Comparison of ENCODE assay signal across 21 cellular contexts in genomic region chr5:96288845-96289185, GRCh38.
DNase-seq lines count a peak whose midpoint lies in the region; ATAC-seq and TF ChIP-seq lines count a peak whose summit lies in the region.
"Had no signal": no experiment of that assay in that cellular context is flagged by ENCODE, and none has a peak within 500 bp of the region (broad histone marks: within the 10 kb centered on the region; RNA-seq: fewer than 3 reads in every experiment).

No MANE protein-coding gene starts in this region.

- intact Hi-C loops in A673 (cut with micrococcal nuclease; ENCODE audit: unreplicated experiment) = no loop called here

- H3K4me3 ChIP-seq in A673 (ENCODE audit: low read depth, low read length, poor library complexity, severe bottlenecking) (no peak overlapping the region), cardiac fibroblast (replicated peaks in 1 of 2; ENCODE audit: low read depth in 2 of 2, low read length in 2 of 2) (no peak overlapping the region)
- H3K4me3 ChIP-seq: BLaER1 treated with 17β-estradiol and CSF1 and Interleukin-3, amounts not matched to agents 10 nM and 100 nM; colonic mucosa; esophagus muscularis mucosa; prostate gland; upper lobe of right lung had no signal

- no peaks in the 10 kb centered on the region for H3K27me3 ChIP-seq in A673 (replicated peaks; ENCODE audit: insufficient read depth, low read depth, low read length, poor library complexity)
- H3K27me3 ChIP-seq: BLaER1 treated with 17β-estradiol and CSF1 and Interleukin-3, amounts not matched to agents 10 nM and 100 nM; colonic mucosa; esophagus muscularis mucosa; upper lobe of right lung had no signal

- ATAC-seq in HG03442 (IDR thresholded peaks at IDR 0.05; ENCODE audit: unreplicated experiment) (no peak), HG03520 (IDR thresholded peaks at IDR 0.05; ENCODE audit: unreplicated experiment) (no peak)
- ATAC-seq: Panc1, upper lobe of right lung had no signal

- POLR2A ChIA-PET in A673 (lab: Charles Lee; ENCODE audit: low non-redundant PET) = no interaction called here

- H3K9me3 ChIP-seq in A673 (ENCODE audit: low read depth, low read length, poor library complexity, severe bottlenecking) = no peaks in the 10 kb centered on the region
- H3K9me3 ChIP-seq: colonic mucosa, esophagus muscularis mucosa, prostate gland, upper lobe of right lung had no signal

- TF ChIP-seq CTCF in A673 (conservative IDR thresholded peaks at IDR 0.05; ENCODE audit: low read depth, low read length) (no peak), cardiac fibroblast (IDR thresholded peaks at IDR 0.05; ENCODE audit: low read depth, low read length) (no peak)

- H3K36me3 ChIP-seq in A673 (ENCODE audit: insufficient read depth, low read length, poor library complexity, severe bottlenecking) = no peaks in the 10 kb centered on the region
- H3K36me3 ChIP-seq: BLaER1 treated with 17β-estradiol and CSF1 and Interleukin-3, amounts not matched to agents 10 nM and 100 nM; colonic mucosa; esophagus muscularis mucosa; prostate gland; upper lobe of right lung had no signal

- CTCF ChIA-PET in A673 (lab: Charles Lee) = no interaction called here

- no peak overlapping the region for H3K27ac ChIP-seq in A673 (ENCODE audit: low read depth, low read length, poor library complexity, severe bottlenecking)
- H3K27ac ChIP-seq in caudate nucleus (ENCODE audit: low read depth, low read length) = no peak overlapping the region
- H3K27ac ChIP-seq: BLaER1 treated with 17β-estradiol and CSF1 and Interleukin-3, amounts not matched to agents 10 nM and 100 nM; colonic mucosa; esophagus muscularis mucosa; KMS-11; prostate gland; upper lobe of right lung had no signal

- peak; percentile 13 for DNase-seq in A673 (ENCODE audit: low spot score)
- DNase-seq in HuH-7.5 (ENCODE audit: low spot score) = peak; percentile 13
- DNase-seq in cardiac fibroblast (ENCODE audit: low read depth in 2 of 2) = peak; percentile 62 to 84
- peak; percentile 86 for DNase-seq in iris pigment epithelial cell (ENCODE audit: low read depth)
- no peak for DNase-seq in caudate nucleus (lab: John Stamatoyannopoulos, UW)
- DNase-seq in hepatic stellate cell (ENCODE audit: low spot score) = no peak
- DNase-seq: activated T-cell treated with anti-CD3 and anti-CD28 coated beads, Interleukin-2, amount 50 U/mL, for 24 hours; colonic mucosa; effector memory CD4-positive, alpha-beta T cell; head of caudate nucleus; NCI-H146; NCI-H524; NK-92 treated with Interleukin-12 subunit alpha and Interleukin-12 subunit beta, amount 100 ng/mL, for 24 hours; upper lobe of right lung had no signal

- no peaks in the 10 kb centered on the region for H3K4me1 ChIP-seq in A673 (ENCODE audit: insufficient read depth, low read length, poor library complexity, severe bottlenecking)
- H3K4me1 ChIP-seq: BLaER1 treated with 17β-estradiol and CSF1 and Interleukin-3, amounts not matched to agents 10 nM and 100 nM; colonic mucosa; upper lobe of right lung had no signal

- no TSS peak for BruUV-seq in A673 (replicated peaks; lab: Mats Ljungman, UMichigan)

Comparison
In these comparisons a context has a peak if more than half of its experiments do, and no peak if none do; other contexts are left out.
1. DNase-seq: peak in A673 (single experiment), HuH-7.5 (single experiment), cardiac fibroblast (2 of 2) and iris pigment epithelial cell (single experiment); none in caudate nucleus (0 of 61) and hepatic stellate cell (single experiment).